Comparison of ENCODE assay signal across 1 cellular context in the genomic region with DNA sequence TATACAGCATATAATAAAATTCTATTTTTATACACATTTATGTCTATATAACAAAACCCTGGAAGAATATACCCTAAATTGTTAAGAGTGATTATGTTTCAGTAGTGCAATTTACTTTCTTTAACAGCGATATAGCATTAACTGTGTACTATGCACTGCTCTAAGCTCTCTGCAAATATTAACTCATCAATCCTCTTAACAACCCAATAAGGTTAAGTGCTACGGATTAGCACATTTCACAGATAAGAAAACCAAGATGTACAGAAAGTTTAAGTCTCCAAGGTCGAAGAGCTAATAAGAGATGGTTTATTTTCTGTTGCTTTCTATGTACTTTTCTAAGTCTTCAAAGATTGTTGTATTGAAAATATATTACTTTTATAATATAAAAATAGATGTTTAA.
A peak's percentile ranks its signal among the peaks of the same experiment; 100 is the strongest.
TF ChIP-seq lines count a peak whose summit lies in the region.

No MANE protein-coding gene starts in this region.

TF ChIP-seq in HEK293, 187 proteins besides CTCF, POLR2A, EP300 and RAD21 (continued from another document):
- TF ChIP-seq, protein P1, sequence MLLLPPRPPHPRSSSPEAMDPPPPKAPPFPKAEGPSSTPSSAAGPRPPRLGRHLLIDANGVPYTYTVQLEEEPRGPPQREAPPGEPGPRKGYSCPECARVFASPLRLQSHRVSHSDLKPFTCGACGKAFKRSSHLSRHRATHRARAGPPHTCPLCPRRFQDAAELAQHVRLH (tag by site-specific recombination; IDR thresholded peaks at IDR 0.05), result no peak
- TF ChIP-seq ZNF132 (tag by site-specific recombination; IDR thresholded peaks at IDR 0.05; ENCODE audit: borderline replicate concordance) (no peak), ZNF530 (tag by site-specific recombination; IDR thresholded peaks at IDR 0.05; ENCODE audit: low read depth) (no peak), ZNF747 (tag by site-specific recombination; IDR thresholded peaks at IDR 0.05) (no peak), ZXDB (tag by site-specific recombination; IDR thresholded peaks at IDR 0.05) (peak; percentile 20; the same call in 1 of the 2 replicates), ZNF473 (tag by site-specific recombination; IDR thresholded peaks at IDR 0.05) (no peak), FEZF1 (tag by site-specific recombination; IDR thresholded peaks at IDR 0.05) (peak; percentile 34; the same call in 1 of the 2 replicates)
